ENCODE assay signal across 14 cellular contexts in the genomic region with DNA sequence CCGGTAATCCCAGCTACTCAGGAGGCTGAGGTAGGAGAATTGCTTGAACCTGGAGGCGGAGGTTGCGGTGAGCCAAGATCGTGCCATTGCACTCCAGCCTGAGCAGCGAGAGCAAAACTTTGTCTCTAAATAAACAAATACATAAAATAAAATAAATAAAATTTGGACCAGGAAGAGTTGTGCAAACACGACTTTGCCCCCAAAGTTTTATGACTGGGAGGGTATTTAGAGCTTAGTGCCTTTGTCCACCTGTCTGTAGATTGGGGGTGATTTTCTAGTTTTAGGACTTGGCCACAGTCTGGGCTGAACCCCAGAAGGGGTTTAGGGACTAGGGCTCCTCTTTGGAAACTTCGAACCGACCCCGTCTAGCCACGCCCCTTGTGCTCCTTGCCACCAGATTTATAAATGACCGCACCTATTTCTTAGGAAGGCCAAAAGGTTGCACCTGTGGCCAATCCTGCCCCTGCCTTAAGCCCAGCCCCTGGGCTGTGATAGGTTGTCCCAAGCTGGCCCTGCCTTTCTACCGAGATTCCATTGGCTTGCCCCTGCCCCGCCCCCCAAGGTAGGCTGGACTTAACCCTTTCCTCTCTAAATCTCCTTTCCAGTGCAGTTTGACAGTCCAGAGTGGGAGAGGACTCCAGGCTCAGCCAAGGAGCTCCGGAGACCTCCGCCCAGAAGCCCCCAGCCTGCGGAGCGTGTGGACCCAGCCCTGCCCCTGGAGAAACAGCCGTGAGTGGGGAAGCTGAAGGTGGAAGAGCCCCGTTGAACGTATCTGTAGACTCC. TPM values are rescaled to one million over a fixed set of nuclear protein-coding genes. Genes with fewer than 3 reads are reported as not detected.
A peak's percentile ranks its signal among the peaks of the same experiment; 100 is the strongest.
DNase-seq lines count a peak whose midpoint lies in the region; ATAC-seq, FAIRE-seq and TF ChIP-seq lines count a peak whose summit lies in the region.
"Had no signal": no experiment of that assay in that cellular context is flagged by ENCODE, and none has a peak within 500 bp of the region (broad histone marks: within the 10 kb centered on the region; RNA-seq: fewer than 3 reads in every experiment).

No MANE protein-coding gene starts in this region.

- 56 to 59% methylated on average over 11 to 17 of the region's 20 CpGs for WGBS in endodermal cell (ENCODE audit: insufficient coverage in 1 of 2, insufficient read length in 1 of 2), 2 experiments
- WGBS in small intestine, 3 donors, result 18 to 35% (median 28%) methylated on average over 20 of the region's 20 CpGs

- TF ChIP-seq CTCF in endodermal cell (conservative IDR thresholded peaks at IDR 0.05), result no peak

- peak; percentile 30 for DNase-seq in activated CD4-positive, alpha-beta T cell treated with anti-CD3 and anti-CD28 coated beads for 36 hours
- DNase-seq in activated CD4-positive, alpha-beta T cell treated with anti-CD3 and anti-CD28 coated beads for 1 hour, result no peak
- DNase-seq in NCI-H82 (lab: John Stamatoyannopoulos, UW) (peak; percentile 85), endodermal cell (peak; percentile 93), small intestine (peak; percentile 97), hepatic stellate cell (ENCODE audit: low spot score) (no peak)
- DNase-seq in effector memory CD8-positive, alpha-beta T cell, result no peak
- DNase-seq in activated CD4-positive, alpha-beta memory T cell treated with anti-CD3 and anti-CD28 coated beads, Interleukin-2, amount 10 ng/mL, durations not matched to agents 7 days and 5 days, result no peak
- DNase-seq: activated naive CD4-positive, alpha-beta T cell treated with anti-CD3 and anti-CD28 coated beads, Interleukin-2, amount 50 U/mL, for 16 hours had no signal

- H3K4me1 ChIP-seq in endodermal cell (ENCODE audit: control insufficient read depth, insufficient read depth, low read length) (no peaks in the 10 kb centered on the region), small intestine (ENCODE audit: control insufficient read depth in 2 of 2, insufficient read depth in 1 of 2, low read depth in 1 of 2, low read length in 1 of 2) (no peaks in the 10 kb centered on the region)

- intact Hi-C loops in activated CD4-positive, alpha-beta T cell treated with anti-CD3 and anti-CD28 coated beads for 36 hours (cut with DNase I, micrococcal nuclease), result no loop called here

- no peaks in the 10 kb centered on the region for H3K9me3 ChIP-seq in endodermal cell (ENCODE audit: control insufficient read depth, low read length)
- H3K9me3 ChIP-seq in small intestine (ENCODE audit: control insufficient read depth, low read depth), result no peaks in the 10 kb centered on the region
- H3K9me3 ChIP-seq: vagina had no signal

- ATAC-seq in activated CD4-positive, alpha-beta T cell treated with anti-CD3 and anti-CD28 coated beads for 36 hours, result no peak
- ATAC-seq in effector memory CD8-positive, alpha-beta T cell (replicated peaks), result no peak

- CTCF ChIA-PET in activated CD4-positive, alpha-beta T cell treated with anti-CD3 and anti-CD28 coated beads for 36 hours (lab: Charles Lee), result no interaction called here
- CTCF ChIA-PET in activated CD4-positive, alpha-beta memory T cell treated with anti-CD3 and anti-CD28 coated beads, Interleukin-2, amount 10 ng/mL, durations not matched to agents 7 days and 5 days (lab: Charles Lee), result interaction anchor here (1.1 kb wide), 1 partner anchor 18 kb away, joined by 3 read pairs; no protein-coding TSS in a partner anchor

- POLR2A ChIA-PET in activated CD4-positive, alpha-beta T cell treated with anti-CD3 and anti-CD28 coated beads for 36 hours (lab: Charles Lee), result no interaction called here
- POLR2A ChIA-PET in activated CD4-positive, alpha-beta memory T cell treated with anti-CD3 and anti-CD28 coated beads, Interleukin-2, amount 10 ng/mL, durations not matched to agents 7 days and 5 days (lab: Charles Lee), result no interaction called here

- H3K27me3 Mint-ChIP-seq in activated CD4-positive, alpha-beta T cell treated with anti-CD3 and anti-CD28 coated beads for 36 hours, result peaks cover 14% of the 10 kb centered on the region
- H3K27me3 Mint-ChIP-seq in endodermal cell (ENCODE audit: insufficient read depth), result peaks cover 59% of the 10 kb centered on the region
- H3K27me3 Mint-ChIP-seq in effector memory CD8-positive, alpha-beta T cell, result peaks cover 17 to 28% of the 10 kb centered on the region in 2 donors
- peaks cover 16% of the 10 kb centered on the region for H3K27me3 Mint-ChIP-seq in activated CD4-positive, alpha-beta memory T cell treated with anti-CD3 and anti-CD28 coated beads, Interleukin-2, amount 10 ng/mL, durations not matched to agents 7 days and 5 days

- H3K27ac Mint-ChIP-seq in activated CD4-positive, alpha-beta T cell treated with anti-CD3 and anti-CD28 coated beads for 36 hours, result no peak overlapping the region
- H3K27ac Mint-ChIP-seq in endodermal cell, result no peak overlapping the region
- H3K27ac Mint-ChIP-seq in effector memory CD8-positive, alpha-beta T cell, result no peak overlapping the region
- H3K27ac Mint-ChIP-seq in activated CD4-positive, alpha-beta memory T cell treated with anti-CD3 and anti-CD28 coated beads, Interleukin-2, amount 10 ng/mL, durations not matched to agents 7 days and 5 days, result no peak overlapping the region
- H3K27ac Mint-ChIP-seq: T-helper 2 cell treated with Interferon-gamma antibody and Interleukin-4, amounts not matched to agents 5 μg/mL and 100 μg/mL, for 36 hours had no signal

- no peaks in the 10 kb centered on the region for H3K9me3 Mint-ChIP-seq in activated CD4-positive, alpha-beta T cell treated with anti-CD3 and anti-CD28 coated beads for 36 hours (ENCODE audit: low read depth)
- H3K9me3 Mint-ChIP-seq in endodermal cell, result no peaks in the 10 kb centered on the region
- no peaks in the 10 kb centered on the region for H3K9me3 Mint-ChIP-seq in effector memory CD8-positive, alpha-beta T cell
- no peaks in the 10 kb centered on the region for H3K9me3 Mint-ChIP-seq in activated CD4-positive, alpha-beta memory T cell treated with anti-CD3 and anti-CD28 coated beads, Interleukin-2, amount 10 ng/mL, durations not matched to agents 7 days and 5 days
- H3K9me3 Mint-ChIP-seq: T-helper 2 cell treated with Interferon-gamma antibody and Interleukin-4, amounts not matched to agents 5 μg/mL and 100 μg/mL, for 36 hours had no signal

- H3K4me1 Mint-ChIP-seq in activated CD4-positive, alpha-beta T cell treated with anti-CD3 and anti-CD28 coated beads for 36 hours, result peaks cover 2% of the 10 kb centered on the region
- no peaks in the 10 kb centered on the region for H3K4me1 Mint-ChIP-seq in endodermal cell
- peaks cover 0 to 3% of the 10 kb centered on the region in 2 donors for H3K4me1 Mint-ChIP-seq in effector memory CD8-positive, alpha-beta T cell (ENCODE audit: low read depth in 2 of 2)
- H3K4me1 Mint-ChIP-seq in activated CD4-positive, alpha-beta memory T cell treated with anti-CD3 and anti-CD28 coated beads, Interleukin-2, amount 10 ng/mL, durations not matched to agents 7 days and 5 days, result peaks cover 2% of the 10 kb centered on the region

- H3K36me3 ChIP-seq in endodermal cell (ENCODE audit: control insufficient read depth, insufficient read depth, low read length), result no peaks in the 10 kb centered on the region
- no peaks in the 10 kb centered on the region for H3K36me3 ChIP-seq in small intestine (ENCODE audit: control insufficient read depth in 2 of 2, insufficient read depth in 2 of 2, low read length in 2 of 2)
- H3K36me3 ChIP-seq: vagina had no signal

- FAIRE-seq in small intestine (lab: Jason Lieb, UNC), result no peak
- FAIRE-seq: endometrium had no signal

- no peak overlapping the region for H3K4me3 ChIP-seq in endodermal cell (ENCODE audit: low read length)
- peak overlapping the region in 1 of 2 donors; percentile 57 for H3K4me3 ChIP-seq in small intestine (ENCODE audit: low read depth in 1 of 2, low read length in 2 of 2)
- H3K4me3 ChIP-seq: lung, vagina had no signal

- H3K27me3 ChIP-seq in endodermal cell (ENCODE audit: control insufficient read depth, insufficient read depth, low read length, poor library complexity, severe bottlenecking), result peaks cover 36% of the 10 kb centered on the region
- peaks cover 9 to 13% of the 10 kb centered on the region in 2 donors for H3K27me3 ChIP-seq in small intestine (ENCODE audit: control insufficient read depth in 2 of 2, insufficient read depth in 2 of 2, low read length in 2 of 2)

- no peaks in the 10 kb centered on the region for H3K36me3 Mint-ChIP-seq in activated CD4-positive, alpha-beta T cell treated with anti-CD3 and anti-CD28 coated beads for 36 hours (ENCODE audit: low read depth)
- H3K36me3 Mint-ChIP-seq in endodermal cell (ENCODE audit: low read depth), result no peaks in the 10 kb centered on the region
- no peaks in the 10 kb centered on the region for H3K36me3 Mint-ChIP-seq in effector memory CD8-positive, alpha-beta T cell (ENCODE audit: insufficient read depth)
- no peaks in the 10 kb centered on the region for H3K36me3 Mint-ChIP-seq in activated CD4-positive, alpha-beta memory T cell treated with anti-CD3 and anti-CD28 coated beads, Interleukin-2, amount 10 ng/mL, durations not matched to agents 7 days and 5 days (ENCODE audit: low read depth)

- H3K9ac ChIP-seq in endodermal cell (ENCODE audit: extremely low read depth, low read length, poor library complexity, severe bottlenecking), result no peak overlapping the region

- H3K27ac ChIP-seq in endodermal cell (ENCODE audit: low read depth, low read length) (no peak overlapping the region), small intestine (ENCODE audit: low read depth in 1 of 2, low read length in 1 of 2) (peak overlapping the region; percentile 46 to 47)
- H3K27ac ChIP-seq: vagina had no signal

- H3K4me3 Mint-ChIP-seq in activated CD4-positive, alpha-beta T cell treated with anti-CD3 and anti-CD28 coated beads for 36 hours, result no peak overlapping the region
- no peak overlapping the region for H3K4me3 Mint-ChIP-seq in endodermal cell
- no peak overlapping the region for H3K4me3 Mint-ChIP-seq in effector memory CD8-positive, alpha-beta T cell
- no peak overlapping the region for H3K4me3 Mint-ChIP-seq in activated CD4-positive, alpha-beta memory T cell treated with anti-CD3 and anti-CD28 coated beads, Interleukin-2, amount 10 ng/mL, durations not matched to agents 7 days and 5 days
- H3K4me3 Mint-ChIP-seq: T-helper 2 cell treated with Interferon-gamma antibody and Interleukin-4, amounts not matched to agents 5 μg/mL and 100 μg/mL, for 36 hours had no signal

RNA-seq across cellular contexts. Expression of gene SHD, which starts 5.3 kb away (rescaled TPM):
- not detected for total RNA-seq in activated CD4-positive, alpha-beta T cell treated with anti-CD3 and anti-CD28 coated beads for 36 hours
- 1 to 10 TPM; 2.8 to 6.6 TPM for total RNA-seq in endodermal cell
- 10.1 TPM for polyA plus RNA-seq in endodermal cell (2013, experiment 1 of 2)
- polyA plus RNA-seq in endodermal cell (2013, experiment 2 of 2), result 9.9 TPM
- polyA plus RNA-seq in small intestine, result 10 to 100 TPM in 2 of 3 donors, 1 to 10 TPM in 1; 8.4 to 25.7 (median 12.7) TPM
- not detected for total RNA-seq in activated CD4-positive, alpha-beta memory T cell treated with anti-CD3 and anti-CD28 coated beads, Interleukin-2, amount 10 ng/mL, durations not matched to agents 7 days and 5 days
- total RNA-seq: lung, vagina had no signal
- polyA plus RNA-seq: BJ, lung had no signal

RNA-seq across cellular contexts. Expression of gene TMIGD2, which starts 17.8 kb away (rescaled TPM):
- 10 to 100 TPM; 15.8 to 16.1 TPM for total RNA-seq in activated CD4-positive, alpha-beta T cell treated with anti-CD3 and anti-CD28 coated beads for 36 hours
- under 1 TPM; 0.58 to 0.70 TPM for total RNA-seq in endodermal cell
- 0.93 TPM for polyA plus RNA-seq in endodermal cell (2013, experiment 1 of 2)
- polyA plus RNA-seq in endodermal cell (2013, experiment 2 of 2), result 0.87 TPM
- 1 to 10 TPM; 1.2 to 6.2 (median 4.0) TPM for polyA plus RNA-seq in small intestine
- 1 to 10 TPM; 2.6 to 4.0 TPM for total RNA-seq in activated CD4-positive, alpha-beta memory T cell treated with anti-CD3 and anti-CD28 coated beads, Interleukin-2, amount 10 ng/mL, durations not matched to agents 7 days and 5 days
- total RNA-seq: vagina had no signal
- polyA plus RNA-seq: BJ had no signal

RNA-seq across cellular contexts. Expression of gene FSD1, which starts 20.0 kb away (rescaled TPM):
- 10 to 100 TPM; 23.1 to 25.3 TPM for total RNA-seq in activated CD4-positive, alpha-beta T cell treated with anti-CD3 and anti-CD28 coated beads for 36 hours
- 10 to 100 TPM; 33.3 to 37.9 TPM for total RNA-seq in endodermal cell
- 66.1 TPM for polyA plus RNA-seq in endodermal cell (2013, experiment 1 of 2)
- 53.5 TPM for polyA plus RNA-seq in endodermal cell (2013, experiment 2 of 2)
- 1 to 10 TPM; 1.8 to 3.2 (median 2.2) TPM for polyA plus RNA-seq in small intestine
- total RNA-seq in activated CD4-positive, alpha-beta memory T cell treated with anti-CD3 and anti-CD28 coated beads, Interleukin-2, amount 10 ng/mL, durations not matched to agents 7 days and 5 days, result 1 to 10 TPM; 3.2 to 3.4 TPM

RNA-seq across cellular contexts. Expression of gene YJU2, which starts 37.5 kb away (rescaled TPM):
- 10 to 100 TPM; 29.8 to 34.8 TPM for total RNA-seq in activated CD4-positive, alpha-beta T cell treated with anti-CD3 and anti-CD28 coated beads for 36 hours
- total RNA-seq in endodermal cell, result 10 to 100 TPM; 15.8 to 16.4 TPM
- polyA plus RNA-seq in endodermal cell (2013, experiment 1 of 2), result 19.3 TPM
- polyA plus RNA-seq in endodermal cell (2013, experiment 2 of 2), result 19.0 TPM
- polyA plus RNA-seq in small intestine, result 10 to 100 TPM; 27.3 to 31.0 (median 30.8) TPM
- total RNA-seq in activated CD4-positive, alpha-beta memory T cell treated with anti-CD3 and anti-CD28 coated beads, Interleukin-2, amount 10 ng/mL, durations not matched to agents 7 days and 5 days, result 10 to 100 TPM; 21.7 to 25.3 TPM

RNA-seq across cellular contexts. Expression of gene STAP2, which starts 54.3 kb away (rescaled TPM):
- 10 to 100 TPM; 11.0 to 11.5 TPM for total RNA-seq in activated CD4-positive, alpha-beta T cell treated with anti-CD3 and anti-CD28 coated beads for 36 hours
- 10 to 100 TPM; 12.7 to 13.3 TPM for total RNA-seq in endodermal cell
- polyA plus RNA-seq in endodermal cell (2013, experiment 1 of 2), result 10.3 TPM
- polyA plus RNA-seq in endodermal cell (2013, experiment 2 of 2), result 9.6 TPM
- polyA plus RNA-seq in small intestine, result 100 to 1,000 TPM in 2 of 3 donors, 10 to 100 TPM in 1; 85.8 to 261 (median 194) TPM
- 1 to 10 TPM; 8.3 to 8.6 TPM for total RNA-seq in activated CD4-positive, alpha-beta memory T cell treated with anti-CD3 and anti-CD28 coated beads, Interleukin-2, amount 10 ng/mL, durations not matched to agents 7 days and 5 days

Comparison
In these comparisons a context has a peak if more than half of its experiments do, and no peak if none do; other contexts are left out.
1. DNase-seq: peak in activated CD4-positive, alpha-beta T cell treated with anti-CD3 and anti-CD28 coated beads for 36 hours (single experiment), NCI-H82 (single experiment), endodermal cell (single experiment) and small intestine (single experiment); none in activated CD4-positive, alpha-beta T cell treated with anti-CD3 and anti-CD28 coated beads for 1 hour (single experiment), hepatic stellate cell (single experiment), effector memory CD8-positive, alpha-beta T cell (0 of 3) and activated CD4-positive, alpha-beta memory T cell treated with anti-CD3 and anti-CD28 coated beads, Interleukin-2, amount 10 ng/mL, durations not matched to agents 7 days and 5 days (single experiment).
2. RNA of gene FSD1, which starts 20.0 kb away (total RNA-seq): 33.3 to 37.9 TPM in endodermal cell and 23.1 to 25.3 TPM in activated CD4-positive, alpha-beta T cell treated with anti-CD3 and anti-CD28 coated beads for 36 hours; 3.2 to 3.4 TPM in activated CD4-positive, alpha-beta memory T cell treated with anti-CD3 and anti-CD28 coated beads, Interleukin-2, amount 10 ng/mL, durations not matched to agents 7 days and 5 days; every median in the first group is over 4 times any median in the second.